ENCODE assay signal across 18 cellular contexts in the genomic region with DNA sequence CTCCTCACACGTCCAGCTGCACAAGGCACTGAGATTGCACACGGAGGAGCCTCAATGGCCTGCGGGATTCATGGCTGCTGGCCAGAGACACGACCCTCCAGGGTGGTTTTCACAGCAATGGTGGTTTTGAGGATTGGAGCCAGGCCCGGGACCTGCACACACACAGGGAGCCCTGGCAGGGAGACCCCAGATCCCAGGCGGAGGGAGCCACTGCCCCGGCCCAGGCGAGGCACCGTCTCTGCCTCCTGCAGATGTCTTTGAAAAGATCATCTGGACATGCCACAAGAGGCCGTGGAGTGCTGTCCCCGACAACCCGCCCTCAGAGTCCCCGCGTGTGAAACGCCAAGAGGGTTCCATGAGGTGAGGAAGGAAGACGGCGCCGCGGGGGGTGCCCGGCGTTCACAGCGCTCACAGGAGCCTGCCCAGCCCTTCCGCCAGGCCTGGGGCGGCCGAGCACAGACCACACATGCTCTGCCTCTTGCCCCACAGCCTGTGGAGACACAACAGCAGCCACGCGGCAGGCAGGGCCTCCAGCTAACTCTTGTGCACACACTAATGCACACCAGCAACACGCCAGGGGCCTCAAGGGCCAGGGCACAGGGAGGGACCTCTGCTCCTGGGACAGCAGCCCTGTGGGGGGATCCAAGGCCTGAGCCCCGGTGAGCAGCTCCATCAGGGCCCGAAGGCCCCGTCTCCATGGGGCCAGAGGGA.
"Had no signal": no experiment of that assay in that cellular context is flagged by ENCODE, and none has a peak within 500 bp of the region (broad histone marks: within the 10 kb centered on the region; RNA-seq: fewer than 3 reads in every experiment).

No MANE protein-coding gene starts in this region.

- H3K27ac ChIP-seq: body of pancreas, foreskin keratinocyte, pancreas, skin epidermis, tibial nerve had no signal

- H3K36me3 ChIP-seq: pancreas, tibial nerve had no signal

- H3K4me1 ChIP-seq: body of pancreas, pancreas had no signal

- H3K9me3 ChIP-seq: body of pancreas, pancreas, tibial nerve had no signal

- DNase-seq: activated B cell treated with CpG ODN at 0.5 μM for 24 hours; activated CD4-positive, alpha-beta T cell treated with anti-CD3 and anti-CD28 coated beads for 48 hours; activated CD8-positive, alpha-beta T cell treated with anti-CD3 and anti-CD28 coated beads for 36 hours; activated gamma-delta T cell; activated T-cell treated with anti-CD3 and anti-CD28 coated beads, Interleukin-2, amount 50 U/mL, for 4 hours; amygdala; body of pancreas; central memory CD4-positive, alpha-beta T cell; effector CD8-positive, alpha-beta T cell; foreskin keratinocyte; stimulated activated CD4-positive, alpha-beta T cell treated with anti-CD3 and anti-CD28 coated beads, Interleukin-4, amount 100 ng/mL, for 4 hours; stimulated activated CD8-positive, alpha-beta memory T cell treated with anti-CD3 and anti-CD28 coated beads, Interleukin-4, amount 100 ng/mL, for 48 hours; stimulated activated naive CD4-positive, alpha-beta T cell treated with Interleukin-2 at 50 U/mL for 16 hours; substantia nigra; SW 1271 had no signal

- H3K27me3 ChIP-seq: body of pancreas, foreskin keratinocyte, pancreas, tibial nerve had no signal

- H3K4me3 ChIP-seq: body of pancreas, pancreas, skin epidermis, tibial nerve had no signal

- ATAC-seq: activated CD8-positive, alpha-beta T cell treated with anti-CD3 and anti-CD28 coated beads for 36 hours; activated T-cell treated with anti-CD3 and anti-CD28 coated beads, Interleukin-2, amount 50 U/mL, for 4 hours; body of pancreas; foreskin keratinocyte; pancreas had no signal
